37 cellular contexts compared by ENCODE assay signal in genomic region chr14:77364146-77364545, GRCh38. TPM values are rescaled to one million over a fixed set of nuclear protein-coding genes. Genes with fewer than 3 reads are reported as not detected.
A peak's percentile ranks its signal among the peaks of the same experiment; 100 is the strongest.
DNase-seq lines count a peak whose midpoint lies in the region; ATAC-seq and TF ChIP-seq lines count a peak whose summit lies in the region.
"Had no signal": no experiment of that assay in that cellular context is flagged by ENCODE, and none has a peak within 500 bp of the region (broad histone marks: within the 10 kb centered on the region; RNA-seq: fewer than 3 reads in every experiment).

No MANE protein-coding gene starts in this region.

- H3K36me3 ChIP-seq in Caco-2 (ENCODE audit: control insufficient read depth, insufficient read depth, low read length) (no peaks in the 10 kb centered on the region), PC-3 (ENCODE audit: low read depth, low read length) (no peaks in the 10 kb centered on the region)
- H3K36me3 ChIP-seq: SJSA1, tibial artery had no signal

- H3K4me2 ChIP-seq in PC-3 (ENCODE audit: low read length) = no peak overlapping the region
- H3K4me2 ChIP-seq: GM23338 had no signal

- no peak overlapping the region for H3K9ac ChIP-seq in PC-3 (ENCODE audit: low read length)

- no peaks in the 10 kb centered on the region for H3K79me2 ChIP-seq in PC-3 (ENCODE audit: low read length)

- POLR2A ChIA-PET in Caco-2 (lab: Charles Lee) (no interaction called here), PC-3 (lab: Charles Lee; ENCODE audit: unreplicated experiment) (no interaction called here)

- no peak overlapping the region for H3K27ac ChIP-seq in PC-3 (ENCODE audit: low read length)
- H3K27ac ChIP-seq: foreskin keratinocyte, heart right ventricle, HL-60, SJSA1, tibial artery had no signal

- TF ChIP-seq CTCF in Caco-2 (IDR thresholded peaks at IDR 0.05; ENCODE audit: insufficient read depth in 1 of 2, low read depth in 1 of 2, low read length in 1 of 2, severe bottlenecking in 1 of 2, unreplicated experiment in 1 of 2) (no peak), PC-3 (conservative IDR thresholded peaks at IDR 0.05; ENCODE audit: low read depth, low read length) (no peak)

- H3K9me3 ChIP-seq in Caco-2 = no peaks in the 10 kb centered on the region
- H3K9me3 ChIP-seq in PC-3 (ENCODE audit: low read length) = no peaks in the 10 kb centered on the region
- H3K9me3 ChIP-seq: heart right ventricle, mucosa of descending colon, SJSA1, tibial artery had no signal

- no peaks in the 10 kb centered on the region for H3K27me3 Mint-ChIP-seq in Caco-2 (ENCODE audit: insufficient read depth, unreplicated experiment)
- H3K27me3 Mint-ChIP-seq: activated CD8-positive, alpha-beta T cell treated with anti-CD3 and anti-CD28 coated beads for 36 hours; activated naive CD8-positive, alpha-beta T cell; CD4-positive, alpha-beta T cell; dendritic cell treated with granulocyte-macrophage colony-stimulating factor and Interleukin-4, amounts not matched to agents 40 ng/mL and 50 ng/mL, for 4 days; natural killer cell treated with Interleukin-12 subunit alpha and Interleukin-12 subunit beta and Interleukin-15 and Interleukin-18, amount 100 ng/mL, for 72 hours; stimulated activated naive CD8-positive, alpha-beta T cell treated with anti-CD3 and anti-CD28 coated beads, Interleukin-15, amount 100 ng/mL, for 72 hours; T-cell had no signal

- H3K36me3 Mint-ChIP-seq in Caco-2 (ENCODE audit: insufficient read depth, unreplicated experiment) = no peaks in the 10 kb centered on the region
- H3K36me3 Mint-ChIP-seq: natural killer cell treated with Interleukin-12 subunit alpha and Interleukin-12 subunit beta and Interleukin-15 and Interleukin-18, amount 100 ng/mL, for 72 hours had no signal

- BruUV-seq in Caco-2 (replicated peaks; lab: Mats Ljungman, UMichigan) (no TSS peak), PC-3 (replicated peaks; lab: Mats Ljungman, UMichigan) (no TSS peak)

- no peak overlapping the region for H3K4me3 Mint-ChIP-seq in Caco-2 (ENCODE audit: unreplicated experiment)
- H3K4me3 Mint-ChIP-seq: activated CD8-positive, alpha-beta T cell treated with anti-CD3 and anti-CD28 coated beads for 36 hours; activated naive CD8-positive, alpha-beta T cell; CD4-positive, alpha-beta T cell; dendritic cell treated with granulocyte-macrophage colony-stimulating factor and Interleukin-4, amounts not matched to agents 40 ng/mL and 50 ng/mL, for 4 days; endodermal cell; GM23338; HFFc6; natural killer cell treated with Interleukin-12 subunit alpha and Interleukin-12 subunit beta and Interleukin-15 and Interleukin-18, amount 100 ng/mL, for 72 hours; stimulated activated naive CD8-positive, alpha-beta T cell treated with anti-CD3 and anti-CD28 coated beads, Interleukin-15, amount 100 ng/mL, for 72 hours; T-cell had no signal

- no peak overlapping the region for H2AFZ ChIP-seq in PC-3 (ENCODE audit: low read length)
- H2AFZ ChIP-seq: GM23338 had no signal

- ATAC-seq in GM19463 (IDR thresholded peaks at IDR 0.05; ENCODE audit: unreplicated experiment) (peak; percentile 82), HG03378 (IDR thresholded peaks at IDR 0.05; ENCODE audit: unreplicated experiment) (peak; percentile 55), PC-3 (no peak)
- ATAC-seq: activated CD8-positive, alpha-beta T cell treated with anti-CD3 and anti-CD28 coated beads for 36 hours; esophagus mucosa; foreskin keratinocyte; GM23338; heart right ventricle; mucosa of descending colon; natural killer cell treated with Interleukin-12 subunit alpha and Interleukin-12 subunit beta and Interleukin-15 and Interleukin-18, amount 100 ng/mL, for 72 hours; stimulated activated naive CD8-positive, alpha-beta T cell treated with anti-CD3 and anti-CD28 coated beads, Interleukin-15, amount 100 ng/mL, for 72 hours; T-cell had no signal

- no peaks in the 10 kb centered on the region for H3K9me2 ChIP-seq in PC-3 (replicated peaks; ENCODE audit: low read length)

- H3K4me1 ChIP-seq in Caco-2 (no peaks in the 10 kb centered on the region), PC-3 (ENCODE audit: insufficient read depth, low read length) (no peaks in the 10 kb centered on the region)
- H3K4me1 ChIP-seq: SJSA1, tibial artery had no signal

- no peak overlapping the region for H3K4me3 ChIP-seq in Caco-2 (ENCODE audit: low read depth, low read length)
- no peak overlapping the region for H3K4me3 ChIP-seq in PC-3 (ENCODE audit: low read length)
- H3K4me3 ChIP-seq: GM23338, heart right ventricle, lung, mucosa of descending colon, SJSA1, tibial artery had no signal

- H3K27ac Mint-ChIP-seq in Caco-2 (ENCODE audit: unreplicated experiment) = no peak overlapping the region
- H3K27ac Mint-ChIP-seq: activated CD8-positive, alpha-beta T cell treated with anti-CD3 and anti-CD28 coated beads for 36 hours; activated naive CD8-positive, alpha-beta T cell; CD4-positive, alpha-beta T cell; dendritic cell treated with granulocyte-macrophage colony-stimulating factor and Interleukin-4, amounts not matched to agents 40 ng/mL and 50 ng/mL, for 4 days; endodermal cell; GM23338; HFFc6; natural killer cell treated with Interleukin-12 subunit alpha and Interleukin-12 subunit beta and Interleukin-15 and Interleukin-18, amount 100 ng/mL, for 72 hours; stimulated activated naive CD8-positive, alpha-beta T cell treated with anti-CD3 and anti-CD28 coated beads, Interleukin-15, amount 100 ng/mL, for 72 hours; T-cell had no signal

- intact Hi-C loops in Caco-2 (cut with micrococcal nuclease; ENCODE audit: unreplicated experiment) (no loop called here), PC-3 (cut with micrococcal nuclease) (no loop called here)

- H3K9me3 Mint-ChIP-seq in Caco-2 (ENCODE audit: unreplicated experiment) = no peaks in the 10 kb centered on the region
- H3K9me3 Mint-ChIP-seq: activated CD8-positive, alpha-beta T cell treated with anti-CD3 and anti-CD28 coated beads for 36 hours; CD4-positive, alpha-beta T cell; dendritic cell treated with granulocyte-macrophage colony-stimulating factor and Interleukin-4, amounts not matched to agents 40 ng/mL and 50 ng/mL, for 4 days; GM23338; HFFc6; natural killer cell treated with Interleukin-12 subunit alpha and Interleukin-12 subunit beta and Interleukin-15 and Interleukin-18, amount 100 ng/mL, for 72 hours; stimulated activated naive CD8-positive, alpha-beta T cell treated with anti-CD3 and anti-CD28 coated beads, Interleukin-15, amount 100 ng/mL, for 72 hours; T-cell had no signal

- no peaks in the 10 kb centered on the region for H3K4me1 Mint-ChIP-seq in Caco-2 (ENCODE audit: low read depth, unreplicated experiment)
- H3K4me1 Mint-ChIP-seq: endodermal cell, GM23338 had no signal

- no peaks in the 10 kb centered on the region for H3K27me3 ChIP-seq in Caco-2 (replicated peaks; ENCODE audit: control insufficient read depth, insufficient read depth, low read length)
- H3K27me3 ChIP-seq in PC-3 (ENCODE audit: low read length) = no peaks in the 10 kb centered on the region
- H3K27me3 ChIP-seq: foreskin keratinocyte, heart right ventricle, SJSA1, tibial artery had no signal

- DNase-seq in AML-193 (lab: John Stamatoyannopoulos, UW) (peak; percentile 12 to 29), kidney tubule cell (ENCODE audit: low spot score) (peak; percentile 36), NCI-H1105 treated with DMSO at 0.1 percent for 48 hours (lab: John Stamatoyannopoulos, UW) (no peak), SHP77 treated with DMSO at 0.1 percent for 48 hours (lab: John Stamatoyannopoulos, UW) (no peak), Caco-2 (no peak), PC-3 (no peak)
- DNase-seq: activated CD4-positive, alpha-beta T cell treated with anti-CD3 and anti-CD28 coated beads for 1 hour; activated CD8-positive, alpha-beta T cell treated with anti-CD3 and anti-CD28 coated beads for 36 hours; CD4-positive, alpha-beta T cell; DMS 273 treated with DMSO at 0.1 percent for 48 hours; EL; endodermal cell; foreskin keratinocyte; heart right ventricle; HFFc6; Kasumi-1; mucosa of descending colon; NCI-H1092 treated with DMSO at 0.1 percent for 48 hours; NCI-H2029; NCI-H2227 treated with DMSO at 0.1 percent for 48 hours; stimulated activated naive CD8-positive, alpha-beta T cell treated with anti-CD3 and anti-CD28 coated beads, Interleukin-15, amount 100 ng/mL, for 72 hours; T-cell; tibial artery had no signal

- CTCF ChIA-PET in Caco-2 (lab: Charles Lee) = no interaction called here
- CTCF ChIA-PET in PC-3 (lab: Charles Lee) = no interaction called here

- no peaks in the 10 kb centered on the region for H3F3A ChIP-seq in PC-3 (ENCODE audit: low read length, unreplicated experiment)

- H4K20me1 ChIP-seq in PC-3 (ENCODE audit: low read length) = no peaks in the 10 kb centered on the region

RNA-seq across cellular contexts. Expression of gene TMED8, which starts 12.7 kb away (rescaled TPM):
- total RNA-seq in Caco-2 (2022) (13.3 and 14.1 TPM in 2 replicates), PC-3 (2014; rRNA removed) (16.8 and 17.8 TPM in 2 replicates)

RNA-seq across cellular contexts. Expression of gene SAMD15, which starts 13.0 kb away (rescaled TPM):
- total RNA-seq in Caco-2 (2022) (0.82 and 1.5 TPM in 2 replicates), PC-3 (2014; rRNA removed) (1.2 and 6.2 TPM in 2 replicates)
- total RNA-seq: skeletal muscle tissue had no signal

RNA-seq across cellular contexts. Expression of gene GSTZ1, which starts 43.3 kb away (rescaled TPM):
- total RNA-seq in Caco-2 (2022) (16.9 and 17.0 TPM in 2 replicates), PC-3 (2014; rRNA removed) (49.9 and 57.4 TPM in 2 replicates)

RNA-seq across cellular contexts. Expression of gene POMT2, which starts 43.5 kb away (rescaled TPM):
- total RNA-seq in Caco-2 (2022) (30.4 and 36.9 TPM in 2 replicates), PC-3 (2014; rRNA removed) (57.6 and 67.6 TPM in 2 replicates)

RNA-seq across cellular contexts. Expression of gene NOXRED1, which starts 59.2 kb away (rescaled TPM):
- 0.28 and 0.41 TPM in 2 replicates for total RNA-seq in Caco-2 (2022)
- 0.33 and 0.46 TPM in 2 replicates for total RNA-seq in PC-3 (2014; rRNA removed)
- total RNA-seq: A172, cardiac septum, esophagus mucosa, GM23338, RPMI7951, SJSA1 had no signal

Comparison
In these comparisons a context has a peak if more than half of its experiments do, and no peak if none do; other contexts are left out.
1. DNase-seq: peak in AML-193 (2 of 2) and kidney tubule cell (single experiment); none in NCI-H1105 treated with DMSO at 0.1 percent for 48 hours (single experiment), SHP77 treated with DMSO at 0.1 percent for 48 hours (single experiment), Caco-2 (0 of 2) and PC-3 (single experiment).